Comparison of ENCODE assay signal across 14 cellular contexts in the genomic region with DNA sequence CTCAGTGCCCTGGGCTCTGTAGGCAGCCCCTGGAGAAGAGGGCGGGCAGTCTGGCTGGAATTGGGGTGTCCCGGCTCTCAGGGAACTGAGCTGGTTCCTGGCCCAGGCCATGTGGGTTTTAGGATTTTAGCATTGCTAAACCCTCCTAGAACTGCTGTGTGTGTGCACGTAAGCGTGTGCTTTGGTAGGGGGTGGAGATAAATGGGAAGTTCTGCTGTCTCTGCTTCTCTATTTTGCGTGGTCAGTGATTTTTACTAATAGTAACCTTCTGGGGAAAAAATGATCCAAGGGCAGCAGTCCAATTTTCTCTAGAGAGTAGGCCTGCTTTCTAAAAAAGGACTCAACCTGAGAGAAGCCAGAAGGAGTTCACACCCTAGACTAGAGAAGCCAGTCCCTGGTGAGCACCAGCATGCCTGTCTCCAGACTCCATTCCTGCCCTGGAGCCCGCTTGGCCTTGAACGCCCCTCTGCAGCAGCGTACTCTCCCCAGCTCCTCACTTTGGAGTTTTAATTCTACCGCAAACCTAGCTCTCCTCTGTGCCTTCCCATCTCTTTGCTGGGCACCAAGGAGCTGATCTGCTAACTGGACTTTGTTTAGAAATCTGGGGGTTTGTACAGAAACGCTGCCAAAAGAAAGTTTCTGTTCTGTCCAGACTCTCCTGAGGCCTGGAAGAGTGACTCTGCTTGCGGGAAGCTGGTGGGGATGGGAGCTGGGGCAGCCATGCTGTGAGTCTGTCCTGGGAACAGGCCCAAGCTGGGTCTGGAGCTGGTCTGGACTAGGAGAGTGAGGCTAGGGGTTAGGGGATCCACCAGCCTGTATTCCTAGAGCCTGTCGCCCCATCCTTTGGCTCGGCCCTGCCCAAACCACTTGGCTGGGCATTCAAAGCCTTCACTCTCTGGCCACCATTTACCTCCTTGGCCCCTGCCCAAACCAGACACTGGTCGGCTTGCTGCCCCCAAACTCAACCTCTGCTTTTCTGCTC. TPM values are rescaled to one million over a fixed set of nuclear protein-coding genes. Genes with fewer than 3 reads are reported as not detected.
DNase-seq lines count a peak whose midpoint lies in the region; ATAC-seq and TF ChIP-seq lines count a peak whose summit lies in the region.
"Had no signal": no experiment of that assay in that cellular context is flagged by ENCODE, and none has a peak within 500 bp of the region (broad histone marks: within the 10 kb centered on the region; RNA-seq: fewer than 3 reads in every experiment).

No MANE protein-coding gene starts in this region.

- no peaks in the 10 kb centered on the region for H3K36me3 Mint-ChIP-seq in GM23338 (ENCODE audit: low read depth)
- H3K36me3 Mint-ChIP-seq in stimulated activated naive B cell treated with anti-CD40 and anti-IgM and Interleukin-4, amounts not matched to agents 10 μg/mL and 1 μg/mL and 100 μg/mL, for 72 hours: no peaks in the 10 kb centered on the region
- H3K36me3 Mint-ChIP-seq: activated naive CD4-positive, alpha-beta T cell treated with anti-CD3 and anti-CD28 coated beads, Interleukin-2, amount 10 ng/mL, durations not matched to agents 7 days and 5 days; CD8-positive, alpha-beta memory T cell had no signal

- peaks cover 58% of the 10 kb centered on the region for H3K4me1 Mint-ChIP-seq in GM23338
- H3K4me1 Mint-ChIP-seq in stimulated activated naive B cell treated with anti-CD40 and anti-IgM and Interleukin-4, amounts not matched to agents 10 μg/mL and 1 μg/mL and 100 μg/mL, for 72 hours: peaks cover 47 to 94% of the 10 kb centered on the region in 2 donors
- H3K4me1 Mint-ChIP-seq: activated naive CD4-positive, alpha-beta T cell treated with anti-CD3 and anti-CD28 coated beads, Interleukin-2, amount 10 ng/mL, durations not matched to agents 7 days and 5 days; CD8-positive, alpha-beta memory T cell had no signal

- no peaks in the 10 kb centered on the region for H3K27me3 ChIP-seq in GM23338 (ENCODE audit: insufficient read depth)
- no peaks in the 10 kb centered on the region for H3K27me3 ChIP-seq in lung (ENCODE audit: control insufficient read depth, insufficient read depth)

- H3K4me3 ChIP-seq in GM23338: no peak overlapping the region
- no peak overlapping the region for H3K4me3 ChIP-seq in coronary artery
- H3K4me3 ChIP-seq in lung: no peak overlapping the region

- peaks cover 30% of the 10 kb centered on the region for H3K4me1 ChIP-seq in GM23338 (ENCODE audit: insufficient read depth)
- H3K4me1 ChIP-seq in lung (ENCODE audit: control insufficient read depth in 2 of 2, insufficient read depth in 2 of 2, low read length in 2 of 2): peaks cover 0 to 35% of the 10 kb centered on the region in 2 donors

- H3K36me3 ChIP-seq in GM23338 (ENCODE audit: insufficient read depth) (no peaks in the 10 kb centered on the region), lung (ENCODE audit: control insufficient read depth in 2 of 2, insufficient read depth in 2 of 2, low read length in 2 of 2) (no peaks in the 10 kb centered on the region)

- DNase-seq in GM23338 (ENCODE audit: low spot score): no peak
- DNase-seq in coronary artery (ENCODE audit: low spot score): no peak
- DNase-seq in lung (ENCODE audit: low spot score): no peak
- DNase-seq in stimulated activated naive B cell treated with anti-CD40 and anti-IgM and Interleukin-4, amounts not matched to agents 10 μg/mL and 1 μg/mL and 100 μg/mL, for 72 hours: no peak
- no peak for DNase-seq in NCI-H2107 treated with DMSO at 0.1 percent for 48 hours (lab: John Stamatoyannopoulos, UW; ENCODE audit: unreplicated experiment)
- no peak for DNase-seq in occipital lobe (lab: John Stamatoyannopoulos, UW)
- DNase-seq: activated naive CD4-positive, alpha-beta T cell treated with anti-CD3 and anti-CD28 coated beads, Interleukin-2, amount 10 ng/mL, durations not matched to agents 7 days and 5 days; foreskin melanocyte; NCI-H2171; stimulated activated CD4-positive, alpha-beta T cell treated with anti-CD3 and anti-CD28 coated beads, Interleukin-4, amount 100 ng/mL, for 24 hours; stimulated activated naive CD8-positive, alpha-beta T cell treated with anti-CD3 and anti-CD28 coated beads, Interleukin-15, Interleukin-2, amounts not matched to agents 100 U/mL and 50 U/mL, for 24 hours had no signal

- no peak overlapping the region for H3K4me3 Mint-ChIP-seq in GM23338
- H3K4me3 Mint-ChIP-seq in stimulated activated naive B cell treated with anti-CD40 and anti-IgM and Interleukin-4, amounts not matched to agents 10 μg/mL and 1 μg/mL and 100 μg/mL, for 72 hours: no peak overlapping the region
- H3K4me3 Mint-ChIP-seq: activated naive CD4-positive, alpha-beta T cell treated with anti-CD3 and anti-CD28 coated beads, Interleukin-2, amount 10 ng/mL, durations not matched to agents 7 days and 5 days; CD8-positive, alpha-beta memory T cell had no signal

- 79 to 82% methylated on average over 14 of the region's 14 CpGs for WGBS in lung, 2 donors

- peak overlapping the region; percentile 73; the same call in 1 of the 2 replicates for H3K4me2 ChIP-seq in GM23338

- no peaks in the 10 kb centered on the region for H3K9me3 ChIP-seq in lung (ENCODE audit: control insufficient read depth in 2 of 2, insufficient read depth in 1 of 2, low read length in 1 of 2)

- no peaks in the 10 kb centered on the region for H3K79me2 ChIP-seq in GM23338 (replicated peaks; ENCODE audit: insufficient read depth)

- H3K9me3 Mint-ChIP-seq in GM23338: no peaks in the 10 kb centered on the region
- H3K9me3 Mint-ChIP-seq in stimulated activated naive B cell treated with anti-CD40 and anti-IgM and Interleukin-4, amounts not matched to agents 10 μg/mL and 1 μg/mL and 100 μg/mL, for 72 hours: no peaks in the 10 kb centered on the region
- H3K9me3 Mint-ChIP-seq: activated naive CD4-positive, alpha-beta T cell treated with anti-CD3 and anti-CD28 coated beads, Interleukin-2, amount 10 ng/mL, durations not matched to agents 7 days and 5 days; CD8-positive, alpha-beta memory T cell had no signal

- H3K27ac Mint-ChIP-seq in GM23338: no peak overlapping the region
- peak overlapping the region; percentile 28 for H3K27ac Mint-ChIP-seq in stimulated activated naive B cell treated with anti-CD40 and anti-IgM and Interleukin-4, amounts not matched to agents 10 μg/mL and 1 μg/mL and 100 μg/mL, for 72 hours
- H3K27ac Mint-ChIP-seq: activated naive CD4-positive, alpha-beta T cell treated with anti-CD3 and anti-CD28 coated beads, Interleukin-2, amount 10 ng/mL, durations not matched to agents 7 days and 5 days; CD8-positive, alpha-beta memory T cell had no signal

- H3F3A ChIP-seq in GM23338 (replicated peaks; ENCODE audit: low read depth): no peaks in the 10 kb centered on the region

- no peak overlapping the region for H3K27ac ChIP-seq in GM23338 (ENCODE audit: low read depth)
- H3K27ac ChIP-seq in coronary artery: peak overlapping the region; percentile 6 to 52
- no peak overlapping the region for H3K27ac ChIP-seq in lung (ENCODE audit: low read depth in 1 of 2, low read length in 1 of 2)

- TF ChIP-seq CTCF in GM23338 (conservative IDR thresholded peaks at IDR 0.05; ENCODE audit: low read depth in 2 of 2) (no peak), coronary artery (IDR thresholded peaks at IDR 0.05) (no peak), lung (IDR thresholded peaks at IDR 0.05; ENCODE audit: control extremely low read depth, extremely low read depth) (no peak)

- peaks cover 24% of the 10 kb centered on the region for H3K27me3 Mint-ChIP-seq in GM23338 (ENCODE audit: insufficient read depth, low read depth, poor library complexity)
- H3K27me3 Mint-ChIP-seq in stimulated activated naive B cell treated with anti-CD40 and anti-IgM and Interleukin-4, amounts not matched to agents 10 μg/mL and 1 μg/mL and 100 μg/mL, for 72 hours: no peaks in the 10 kb centered on the region

- H4K20me1 ChIP-seq in GM23338 (replicated peaks; ENCODE audit: insufficient read depth): no peaks in the 10 kb centered on the region

- no peak overlapping the region for H2AFZ ChIP-seq in GM23338

- ATAC-seq in GM23338 (no peak; the same call in 2 of the 3 replicates), lung (ENCODE audit: insufficient read depth, low FRiP score) (peak; percentile 16), HG03025 (IDR thresholded peaks at IDR 0.05; ENCODE audit: low FRiP score, unreplicated experiment) (no peak), GM21529 (IDR thresholded peaks at IDR 0.05; ENCODE audit: unreplicated experiment) (no peak)
- ATAC-seq in stimulated activated naive B cell treated with anti-CD40 and anti-IgM and Interleukin-4, amounts not matched to agents 10 μg/mL and 1 μg/mL and 100 μg/mL, for 72 hours (replicated peaks): peak; percentile 47 to 48
- ATAC-seq: stimulated activated naive CD8-positive, alpha-beta T cell treated with anti-CD3 and anti-CD28 coated beads, Interleukin-15, Interleukin-2, amounts not matched to agents 100 U/mL and 50 U/mL, for 24 hours had no signal

- H3K9me2 ChIP-seq in GM23338 (ENCODE audit: insufficient read depth): no peaks in the 10 kb centered on the region

TF ChIP-seq in GM23338, 12 proteins besides CTCF, POLR2A, EP300 and RAD21 (continues in another document):
- TF ChIP-seq, protein P1, sequence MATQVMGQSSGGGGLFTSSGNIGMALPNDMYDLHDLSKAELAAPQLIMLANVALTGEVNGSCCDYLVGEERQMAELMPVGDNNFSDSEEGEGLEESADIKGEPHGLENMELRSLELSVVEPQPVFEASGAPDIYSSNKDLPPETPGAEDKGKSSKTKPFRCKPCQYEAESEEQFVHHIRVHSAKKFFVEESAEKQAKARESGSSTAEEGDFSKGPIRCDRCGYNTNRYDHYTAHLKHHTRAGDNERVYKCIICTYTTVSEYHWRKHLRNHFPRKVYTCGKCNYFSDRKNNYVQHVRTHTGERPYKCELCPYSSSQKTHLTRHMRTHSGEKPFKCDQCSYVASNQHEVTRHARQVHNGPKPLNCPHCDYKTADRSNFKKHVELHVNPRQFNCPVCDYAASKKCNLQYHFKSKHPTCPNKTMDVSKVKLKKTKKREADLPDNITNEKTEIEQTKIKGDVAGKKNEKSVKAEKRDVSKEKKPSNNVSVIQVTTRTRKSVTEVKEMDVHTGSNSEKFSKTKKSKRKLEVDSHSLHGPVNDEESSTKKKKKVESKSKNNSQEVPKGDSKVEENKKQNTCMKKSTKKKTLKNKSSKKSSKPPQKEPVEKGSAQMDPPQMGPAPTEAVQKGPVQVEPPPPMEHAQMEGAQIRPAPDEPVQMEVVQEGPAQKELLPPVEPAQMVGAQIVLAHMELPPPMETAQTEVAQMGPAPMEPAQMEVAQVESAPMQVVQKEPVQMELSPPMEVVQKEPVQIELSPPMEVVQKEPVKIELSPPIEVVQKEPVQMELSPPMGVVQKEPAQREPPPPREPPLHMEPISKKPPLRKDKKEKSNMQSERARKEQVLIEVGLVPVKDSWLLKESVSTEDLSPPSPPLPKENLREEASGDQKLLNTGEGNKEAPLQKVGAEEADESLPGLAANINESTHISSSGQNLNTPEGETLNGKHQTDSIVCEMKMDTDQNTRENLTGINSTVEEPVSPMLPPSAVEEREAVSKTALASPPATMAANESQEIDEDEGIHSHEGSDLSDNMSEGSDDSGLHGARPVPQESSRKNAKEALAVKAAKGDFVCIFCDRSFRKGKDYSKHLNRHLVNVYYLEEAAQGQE (IDR thresholded peaks at IDR 0.05; ENCODE audit: unreplicated experiment): no peak
- no peak for TF ChIP-seq NANOG (IDR thresholded peaks at IDR 0.05; ENCODE audit: borderline replicate concordance)

RNA-seq across cellular contexts. Expression of a gene that starts 19.7 kb away (rescaled TPM):
- total RNA-seq in GM23338 (2014; rRNA removed; shearing (Covaris generic)): 2.8 and 4.6 TPM in 2 replicates
- polyA plus RNA-seq in GM23338 (2016; fragmentation: Nextera tagmentation; extraction: Ambion mirVana): 1.4 and 1.6 TPM in 2 replicates
- 10 to 100 TPM in 1 of 2 donors, 1 to 10 TPM in 1; 5.9 to 12.5 TPM for total RNA-seq in lung
- 1 to 10 TPM; 2.4 to 2.8 TPM for polyA plus RNA-seq in lung
- 19.8 TPM for total RNA-seq in occipital lobe
- total RNA-seq: CD8-positive, alpha-beta memory T cell had no signal
- polyA plus RNA-seq: CD8-positive, alpha-beta memory T cell had no signal

Comparison
In these comparisons a context has a peak if more than half of its experiments do, and no peak if none do; other contexts are left out.
1. ATAC-seq: peak in lung (single experiment) and stimulated activated naive B cell treated with anti-CD40 and anti-IgM and Interleukin-4, amounts not matched to agents 10 μg/mL and 1 μg/mL and 100 μg/mL, for 72 hours (2 of 2); none in GM23338 (single experiment), HG03025 (single experiment) and GM21529 (single experiment).
2. H3K27ac ChIP-seq: peak in coronary artery (2 of 2); none in GM23338 (single experiment) and lung (0 of 2).